ENCODE assay signal across 14 cellular contexts in genomic region chr6:165574770-165575549, GRCh38.
A peak's percentile ranks its signal among the peaks of the same experiment; 100 is the strongest.
DNase-seq lines count a peak whose midpoint lies in the region; ATAC-seq, FAIRE-seq and TF ChIP-seq lines count a peak whose summit lies in the region.
"Had no signal": no experiment of that assay in that cellular context is flagged by ENCODE, and none has a peak within 500 bp of the region (broad histone marks: within the 10 kb centered on the region; RNA-seq: fewer than 3 reads in every experiment).

No MANE protein-coding gene starts in this region.

- peak overlapping the region; percentile 43 for H3K9ac ChIP-seq in astrocyte (ENCODE audit: low read length)
- H3K9ac ChIP-seq: BLaER1 had no signal

- no peaks in the 10 kb centered on the region for H3K27me3 Mint-ChIP-seq in astrocyte (ENCODE audit: low read depth, unreplicated experiment)

- H3K27me3 ChIP-seq in astrocyte (ENCODE audit: insufficient read depth, low read length), result no peaks in the 10 kb centered on the region
- no peaks in the 10 kb centered on the region for H3K27me3 ChIP-seq in left lung
- H3K27me3 ChIP-seq: BLaER1 had no signal

- ATAC-seq in GM18502 (IDR thresholded peaks at IDR 0.05; ENCODE audit: poor library complexity, unreplicated experiment) (peak; percentile 20), HG02840 (IDR thresholded peaks at IDR 0.05; ENCODE audit: low FRiP score, unreplicated experiment) (peak; percentile 44), left lung (peak; percentile 28), GM19324 (IDR thresholded peaks at IDR 0.05; ENCODE audit: low FRiP score, unreplicated experiment) (no peak)

- H3K4me2 ChIP-seq in astrocyte (ENCODE audit: low read length), result peak overlapping the region; percentile 57
- H3K4me2 ChIP-seq: BLaER1 had no signal

- H3K4me1 ChIP-seq in astrocyte (ENCODE audit: insufficient read depth, low read length) (peaks cover 42% of the 10 kb centered on the region), left lung (no peaks in the 10 kb centered on the region)

- H3K27ac ChIP-seq in astrocyte (ENCODE audit: low read depth, low read length), result peak overlapping the region; percentile 80
- H3K27ac ChIP-seq in left lung, result no peak overlapping the region
- H3K27ac ChIP-seq: BLaER1 had no signal

- H3K4me3 ChIP-seq in astrocyte (ENCODE audit: insufficient read depth, low read depth, low read length) (no peak overlapping the region), left lung (no peak overlapping the region)
- H3K4me3 ChIP-seq: BLaER1, HAP-1, skin epidermis had no signal

- intact Hi-C loops in left lung (cut with DNase I), result no loop called here

- no peaks in the 10 kb centered on the region for H3K79me2 ChIP-seq in astrocyte (ENCODE audit: insufficient read depth, low read length)

- no peaks in the 10 kb centered on the region for H3K9me3 Mint-ChIP-seq in astrocyte (ENCODE audit: unreplicated experiment)

- H4K20me1 ChIP-seq in astrocyte (ENCODE audit: insufficient read depth, low read length), result no peaks in the 10 kb centered on the region
- H4K20me1 ChIP-seq: BLaER1 had no signal

- H3K36me3 ChIP-seq in astrocyte (ENCODE audit: insufficient read depth, low read length) (no peaks in the 10 kb centered on the region), left lung (no peaks in the 10 kb centered on the region)
- H3K36me3 ChIP-seq: BLaER1, HAP-1 had no signal

- FAIRE-seq in astrocyte (lab: Jason Lieb, UNC), result peak; percentile 23

- no peak overlapping the region for H3K4me3 Mint-ChIP-seq in astrocyte (ENCODE audit: unreplicated experiment)

- DNase-seq in astrocyte (ENCODE audit: low read depth) (peak; percentile 7), left lung (no peak), NCI-H526 treated with DMSO at 0.1 percent for 48 hours (lab: John Stamatoyannopoulos, UW) (no peak), NAMALWA (ENCODE audit: low spot score) (no peak), GDM1 (lab: John Stamatoyannopoulos, UW) (no peak)
- DNase-seq: activated naive CD4-positive, alpha-beta T cell; cortex of kidney; NCI-H526 had no signal

- H3K9me3 ChIP-seq in astrocyte (ENCODE audit: insufficient read depth, low read depth, low read length) (no peaks in the 10 kb centered on the region), left lung (peaks cover 0 to 4% of the 10 kb centered on the region in 2 donors)
- H3K9me3 ChIP-seq: BLaER1, HAP-1 had no signal

- TF ChIP-seq CTCF in astrocyte (IDR thresholded peaks at IDR 0.05; ENCODE audit: insufficient read depth, low read depth, low read length) (no peak), left lung (IDR thresholded peaks at IDR 0.05) (no peak)

- H3K36me3 Mint-ChIP-seq in astrocyte (ENCODE audit: low read depth, unreplicated experiment), result no peaks in the 10 kb centered on the region

- H3K4me1 Mint-ChIP-seq in astrocyte (ENCODE audit: low read depth, unreplicated experiment), result peaks cover 14% of the 10 kb centered on the region

- no peak overlapping the region for H2AFZ ChIP-seq in astrocyte (ENCODE audit: low read depth, low read length)

- H3K27ac Mint-ChIP-seq in astrocyte (ENCODE audit: unreplicated experiment), result no peak overlapping the region
